Comparison of ENCODE assay signal across 18 cellular contexts in the genomic region with DNA sequence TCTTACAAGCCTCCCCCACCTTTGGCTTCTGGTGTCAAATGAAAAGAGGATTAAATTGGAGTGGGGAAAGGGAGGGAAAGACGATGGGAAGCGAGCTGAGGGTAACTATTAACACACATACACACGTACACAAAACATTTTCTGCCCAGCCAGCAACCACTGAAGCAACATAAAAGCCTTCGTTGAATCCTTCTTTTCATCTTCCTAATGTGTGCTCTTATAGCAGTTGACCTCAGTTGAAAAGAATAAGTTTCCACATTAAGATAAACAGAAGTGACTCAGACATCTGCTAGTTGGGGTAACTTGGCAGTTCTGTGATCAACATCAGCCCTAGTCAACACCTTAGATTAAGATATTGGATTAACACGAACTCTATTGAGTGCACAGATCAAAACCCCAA.
DNase-seq lines count a peak whose midpoint lies in the region; ATAC-seq, FAIRE-seq and TF ChIP-seq lines count a peak whose summit lies in the region.
"Had no signal": no experiment of that assay in that cellular context is flagged by ENCODE, and none has a peak within 500 bp of the region (broad histone marks: within the 10 kb centered on the region; RNA-seq: fewer than 3 reads in every experiment).

No MANE protein-coding gene starts in this region.

- intact Hi-C loops in kidney (cut with DNase I): no loop called here

- H3K36me3 ChIP-seq in ACC112 (ENCODE audit: insufficient read depth, low read length) (no peaks in the 10 kb centered on the region), HEK293 (ENCODE audit: control insufficient read depth in 2 of 2, insufficient read depth in 1 of 2, low read length in 2 of 2) (peaks cover 0 to 3% of the 10 kb centered on the region in 2 experiments; a peak in 1 of 3 replicates), kidney (ENCODE audit: control insufficient read depth in 1 of 2, insufficient read depth in 2 of 2, low read length in 2 of 2) (no peaks in the 10 kb centered on the region)
- H3K36me3 ChIP-seq: lower lobe of right lung, suprapubic skin had no signal

- H3K9ac ChIP-seq in kidney (ENCODE audit: low read length in 2 of 2): no peak overlapping the region

- H3K9me3 ChIP-seq in HEK293 (ENCODE audit: control insufficient read depth, insufficient read depth, low read depth, low read length): no peaks in the 10 kb centered on the region
- H3K9me3 ChIP-seq in kidney (ENCODE audit: control insufficient read depth in 1 of 2, low read length in 2 of 2): no peaks in the 10 kb centered on the region
- H3K9me3 ChIP-seq: lower lobe of right lung, suprapubic skin had no signal

- ATAC-seq in HG02571 (IDR thresholded peaks at IDR 0.05; ENCODE audit: unreplicated experiment): no peak

- peak overlapping the region; percentile 21; the same call in 1 of the 2 replicates for H3K27ac ChIP-seq in ACC112 (ENCODE audit: low read depth, low read length)
- no peak overlapping the region for H3K27ac ChIP-seq in HEK293 (ENCODE audit: extremely low read depth, low read depth, low read length)
- peak overlapping the region in 1 of 2 donors; percentile 35 for H3K27ac ChIP-seq in kidney (ENCODE audit: low read depth in 2 of 2, low read length in 2 of 2)
- H3K27ac ChIP-seq: lower lobe of right lung, suprapubic skin had no signal

- no peaks in the 10 kb centered on the region for H3K79me2 ChIP-seq in ACC112 (ENCODE audit: control insufficient read depth, insufficient read depth, low read length, unreplicated experiment)

- TF ChIP-seq CTCF in HEK293 (tag by site-specific recombination; IDR thresholded peaks at IDR 0.05) (no peak), fibroblast of villous mesenchyme (IDR thresholded peaks at IDR 0.05; ENCODE audit: insufficient read depth, low read depth, low read length) (no peak), kidney (IDR thresholded peaks at IDR 0.05; ENCODE audit: borderline replicate concordance, extremely low read depth, insufficient read depth) (no peak)

- DNase-seq in amniotic epithelial cell (ENCODE audit: low read depth): peak; percentile 75
- DNase-seq in fibroblast of villous mesenchyme (ENCODE audit: low read depth): peak; percentile 53
- no peak for DNase-seq in NCI-H524 treated with DMSO at 0.1 percent for 48 hours (lab: John Stamatoyannopoulos, UW)
- DNase-seq in kidney: no peak
- no peak for DNase-seq in ureter (ENCODE audit: low spot score)
- DNase-seq: activated CD4-positive, CD25-positive, alpha-beta regulatory T cell treated with anti-CD3 and anti-CD28 coated beads, Interleukin-2, amount 50 U/mL, for 72 hours; activated CD8-positive, alpha-beta memory T cell treated with anti-CD3 and anti-CD28 coated beads, Interleukin-2, amount 50 U/mL, for 4 hours; activated naive CD4-positive, alpha-beta T cell; COR-L47; lower lobe of right lung; NCI-H1436 treated with DMSO at 0.1 percent for 48 hours; NCI-H510A; stimulated activated CD4-positive, alpha-beta T cell treated with anti-CD3 and anti-CD28 coated beads, Interleukin-2, amount 100 ng/mL, for 24 hours had no signal

- peaks cover 47% of the 10 kb centered on the region for H3K4me1 ChIP-seq in ACC112 (ENCODE audit: control insufficient read depth, insufficient read depth, low read length, unreplicated experiment)
- no peaks in the 10 kb centered on the region for H3K4me1 ChIP-seq in HEK293 (ENCODE audit: control insufficient read depth, insufficient read depth, low read length)
- H3K4me1 ChIP-seq in kidney (ENCODE audit: control insufficient read depth in 1 of 2, insufficient read depth in 1 of 2, low read depth in 1 of 2, low read length in 2 of 2): no peaks in the 10 kb centered on the region
- H3K4me1 ChIP-seq: lower lobe of right lung, suprapubic skin had no signal

- POLR2A ChIA-PET in HEK293 (lab: Yijun Ruan, JAX): no interaction called here

- no peak for FAIRE-seq in kidney (lab: Jason Lieb, UNC)
- FAIRE-seq: frontal cortex had no signal

- CTCF ChIA-PET in HEK293 (lab: Yijun Ruan, JAX): no interaction called here

- no peaks in the 10 kb centered on the region for H3K27me3 ChIP-seq in ACC112 (ENCODE audit: insufficient read depth, low read length)
- H3K27me3 ChIP-seq: suprapubic skin had no signal

- H2AFZ ChIP-seq in ACC112 (ENCODE audit: low read length, unreplicated experiment): no peak overlapping the region

- no peak overlapping the region for H3K4me3 ChIP-seq in ACC112 (ENCODE audit: low read depth, low read length)
- no peak overlapping the region for H3K4me3 ChIP-seq in HEK293 (ENCODE audit: low read depth, low read length)
- H3K4me3 ChIP-seq in fibroblast of villous mesenchyme (ENCODE audit: low read depth, low read length): no peak overlapping the region
- H3K4me3 ChIP-seq in kidney (ENCODE audit: low read length in 2 of 2): no peak overlapping the region
- H3K4me3 ChIP-seq: lower lobe of right lung, suprapubic skin had no signal

TF ChIP-seq in HEK293, 187 proteins besides CTCF, POLR2A, EP300 and RAD21:
- 0 out of 2 replicates have a peak, but pooled peaks have one; percentile 0 for TF ChIP-seq TCF7L2 (IDR thresholded peaks at IDR 0.05; ENCODE audit: borderline replicate concordance, low read depth, low read length)
- TF ChIP-seq ZNF404 (tag by site-specific recombination; IDR thresholded peaks at IDR 0.05): no peak
- TF ChIP-seq MYNN (tag by site-specific recombination; IDR thresholded peaks at IDR 0.05; ENCODE audit: borderline replicate concordance): peak; percentile 82; the same call in 1 of the 2 replicates
- TF ChIP-seq FEZF1 (tag by site-specific recombination; IDR thresholded peaks at IDR 0.05): peak; percentile 46; the same call in 1 of the 2 replicates
- no peak for TF ChIP-seq GLIS2 (tag by site-specific recombination; IDR thresholded peaks at IDR 0.05)

Comparison
In these comparisons a context has a peak if more than half of its experiments do, and no peak if none do; other contexts are left out.
1. DNase-seq: peak in amniotic epithelial cell (single experiment) and fibroblast of villous mesenchyme (single experiment); none in NCI-H524 treated with DMSO at 0.1 percent for 48 hours (single experiment), kidney (single experiment) and ureter (single experiment).